9 cellular contexts compared by ENCODE assay signal in the genomic region with DNA sequence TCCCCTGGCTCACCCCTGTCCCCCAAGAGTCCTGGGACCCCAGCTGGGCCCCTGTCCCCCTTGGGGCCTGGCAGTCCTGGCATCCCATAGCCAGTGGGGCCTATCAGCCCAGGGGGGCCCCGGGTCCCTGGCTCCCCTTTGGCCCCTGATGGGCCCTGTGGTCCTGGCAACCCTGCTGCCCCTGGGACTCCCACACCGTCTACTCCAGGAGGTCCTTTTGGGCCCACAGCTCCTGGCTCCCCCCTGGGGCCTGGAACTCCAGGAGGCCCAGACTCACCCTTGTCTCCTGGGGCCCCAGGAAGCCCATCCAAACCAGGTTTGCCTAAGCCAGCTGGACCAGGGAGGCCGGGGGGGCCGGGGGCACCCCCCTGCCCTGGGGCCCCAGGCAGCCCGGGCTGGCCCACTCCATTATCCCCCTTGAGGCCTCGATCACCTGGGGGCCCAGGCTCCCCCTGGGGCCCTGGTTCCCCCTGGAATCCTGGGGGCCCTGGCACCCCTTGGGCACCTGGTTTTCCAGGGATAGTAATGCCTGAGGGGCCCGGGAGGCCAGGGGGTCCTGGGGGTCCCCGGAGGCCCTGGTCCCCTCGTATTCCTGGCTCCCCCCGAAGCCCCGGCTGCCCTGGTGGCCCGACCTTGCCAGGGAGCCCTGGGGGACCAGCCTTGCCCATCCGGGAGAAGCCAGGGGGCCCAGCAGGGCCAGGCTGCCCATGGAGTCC.
A peak's percentile ranks its signal among the peaks of the same experiment; 100 is the strongest.
DNase-seq lines count a peak whose midpoint lies in the region; TF ChIP-seq lines count a peak whose summit lies in the region.
"Had no signal": no experiment of that assay in that cellular context is flagged by ENCODE, and none has a peak within 500 bp of the region (broad histone marks: within the 10 kb centered on the region; RNA-seq: fewer than 3 reads in every experiment).

No MANE protein-coding gene starts in this region.

- H4K20me1 ChIP-seq in BLaER1: peaks cover 12% of the 10 kb centered on the region

- H3K27me3 ChIP-seq in BLaER1: no peaks in the 10 kb centered on the region
- H3K27me3 ChIP-seq in WERI-Rb-1 (ENCODE audit: insufficient read depth, low read depth, severe bottlenecking): no peaks in the 10 kb centered on the region
- H3K27me3 ChIP-seq: cardiac muscle cell, hepatocyte, Peyer's patch had no signal

- H3K4me3 ChIP-seq in BLaER1: no peak overlapping the region
- H3K4me3 ChIP-seq in WERI-Rb-1 (ENCODE audit: low read depth, low read length): no peak overlapping the region
- H3K4me3 ChIP-seq: cardiac muscle cell, GM23338, hepatocyte, lower lobe of right lung had no signal

- no peak overlapping the region for H3K4me2 ChIP-seq in BLaER1

- peaks cover 15% of the 10 kb centered on the region for H3K36me3 ChIP-seq in BLaER1
- H3K36me3 ChIP-seq in WERI-Rb-1: peaks cover 12% of the 10 kb centered on the region

- peaks cover 45% of the 10 kb centered on the region for H3K4me1 ChIP-seq in BLaER1

- H3K27ac ChIP-seq in BLaER1 (peak overlapping the region; percentile 86), WERI-Rb-1 (peak overlapping the region; percentile 24; the same call in 1 of the 2 replicates)
- H3K27ac ChIP-seq: cardiac muscle cell, hepatocyte, lower lobe of right lung, Peyer's patch had no signal

- DNase-seq in WERI-Rb-1: no peak
- no peak for DNase-seq in NK-92 treated with Interleukin-12 subunit alpha and Interleukin-12 subunit beta, amount 100 ng/mL, for 24 hours (lab: John Stamatoyannopoulos, UW)
- no peak for DNase-seq in effector CD4-positive, alpha-beta T cell

- peak overlapping the region; percentile 63; the same call in 1 of the 2 replicates for H3K9ac ChIP-seq in BLaER1

- TF ChIP-seq CTCF in WERI-Rb-1 (IDR thresholded peaks at IDR 0.05; ENCODE audit: low read depth, low read length): no peak

- no peaks in the 10 kb centered on the region for H3K9me3 ChIP-seq in BLaER1
- no peaks in the 10 kb centered on the region for H3K9me3 ChIP-seq in WERI-Rb-1 (ENCODE audit: severe bottlenecking)
- H3K9me3 ChIP-seq: lower lobe of right lung, Peyer's patch had no signal
